ENCODE assay signal across 11 cellular contexts in the genomic region with DNA sequence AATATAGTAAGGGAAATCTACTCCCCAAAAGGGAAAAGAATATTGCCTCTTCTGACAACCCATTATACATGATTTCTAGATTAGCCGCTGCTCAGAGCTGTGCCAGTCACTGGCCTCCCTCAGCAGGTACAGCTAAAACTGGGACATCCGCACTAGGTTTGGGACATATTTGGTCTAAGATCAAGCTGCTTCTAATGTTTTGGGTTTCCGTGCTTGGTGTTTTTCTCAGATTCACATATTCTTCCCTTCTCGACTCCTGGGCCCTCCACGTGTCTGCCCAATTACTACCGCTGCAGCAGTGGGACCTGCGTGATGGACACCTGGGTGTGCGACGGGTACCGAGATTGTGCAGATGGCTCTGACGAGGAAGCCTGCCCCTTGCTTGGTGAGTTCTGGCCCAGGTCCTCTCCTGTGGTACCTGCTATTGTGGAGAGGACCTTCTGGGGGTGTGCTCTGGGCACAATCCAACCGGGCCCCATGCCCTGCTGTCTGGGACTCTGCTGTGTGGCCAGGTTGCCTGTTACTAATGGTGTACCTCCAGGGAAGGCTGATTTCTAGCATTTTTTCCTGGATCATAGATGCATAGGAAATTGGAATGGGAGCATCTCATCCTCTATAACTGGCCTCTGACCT.
A peak's percentile ranks its signal among the peaks of the same experiment; 100 is the strongest.
DNase-seq lines count a peak whose midpoint lies in the region; ATAC-seq and TF ChIP-seq lines count a peak whose summit lies in the region.
"Had no signal": no experiment of that assay in that cellular context is flagged by ENCODE, and none has a peak within 500 bp of the region (broad histone marks: within the 10 kb centered on the region; RNA-seq: fewer than 3 reads in every experiment).

No MANE protein-coding gene starts in this region.

- H3K9me3 ChIP-seq in DOHH2 (ENCODE audit: control insufficient read depth, insufficient read depth, low read length) (no peaks in the 10 kb centered on the region), SK-N-SH (no peaks in the 10 kb centered on the region)
- H3K9me3 ChIP-seq: colonic mucosa, left lung, ovary had no signal

- CTCF ChIA-PET in SK-N-SH (lab: Yijun Ruan, JAX), result interaction anchor here (0.6 to 5.8 kb wide), 63 partner anchors 10 to 914 kb away, joined by 3 to 90 read pairs (median 5); a partner anchor contains a TSS

- H3K27me3 ChIP-seq in DOHH2 (ENCODE audit: control insufficient read depth, low read length), result no peaks in the 10 kb centered on the region
- no peaks in the 10 kb centered on the region; the same call in 1 of the 2 replicates for H3K27me3 ChIP-seq in SK-N-SH (ENCODE audit: insufficient read depth)
- no peaks in the 10 kb centered on the region for H3K27me3 ChIP-seq in layer of hippocampus (ENCODE audit: control insufficient read depth, insufficient read depth, low read length)
- H3K27me3 ChIP-seq: colonic mucosa, left lung, ovary had no signal

- H4K20me1 ChIP-seq in DOHH2 (ENCODE audit: control insufficient read depth, insufficient read depth, low read depth, low read length) (no peaks in the 10 kb centered on the region), SK-N-SH (ENCODE audit: insufficient read depth) (no peaks in the 10 kb centered on the region)

- peaks cover 61% of the 10 kb centered on the region for H3K79me2 ChIP-seq in DOHH2 (ENCODE audit: control insufficient read depth, low read length)
- no peaks in the 10 kb centered on the region for H3K79me2 ChIP-seq in SK-N-SH (ENCODE audit: insufficient read depth)

- H3K4me3 ChIP-seq in DOHH2 (ENCODE audit: low read length) (peak overlapping the region; percentile 67), SK-N-SH (ENCODE audit: low read depth in 2 of 2, low read length in 1 of 2) (no peak overlapping the region)
- H3K4me3 ChIP-seq: colonic mucosa, left lung, ovary had no signal

- 79% methylated on average over 12 of the region's 12 CpGs for WGBS in SK-N-SH (ENCODE audit: low lambda C conversion rate)

- H3K9ac ChIP-seq in SK-N-SH, result no peak overlapping the region

- DNase-seq in SK-N-SH (peak; percentile 17), NCI-H1930 (lab: John Stamatoyannopoulos, UW) (no peak), hepatic stellate cell (ENCODE audit: low spot score) (no peak)
- DNase-seq: left lung had no signal

- peak overlapping the region; percentile 94 for H3K27ac ChIP-seq in DOHH2 (ENCODE audit: low read depth, low read length)
- no peak overlapping the region for H3K27ac ChIP-seq in SK-N-SH (ENCODE audit: low read depth in 2 of 2, low read length in 1 of 2)
- peak overlapping the region; percentile 55 for H3K27ac ChIP-seq in layer of hippocampus (ENCODE audit: low read depth, low read length)
- H3K27ac ChIP-seq: colonic mucosa, ovary had no signal

- no peak for TF ChIP-seq RAD21 in SK-N-SH (IDR thresholded peaks at IDR 0.05; ENCODE audit: low read length)

- POLR2A ChIA-PET in SK-N-SH (lab: Yijun Ruan, JAX), result interaction anchor here (1.7 kb wide), 1 partner anchor 298 kb away, joined by 4 read pairs; a partner anchor contains a TSS

- H3K36me3 ChIP-seq in DOHH2 (ENCODE audit: control insufficient read depth, low read length), result peaks cover 100% of the 10 kb centered on the region
- no peaks in the 10 kb centered on the region for H3K36me3 ChIP-seq in SK-N-SH (replicated peaks in 1 of 2; ENCODE audit: control insufficient read depth in 1 of 2, insufficient read depth in 2 of 2, low read length in 1 of 2)
- H3K36me3 ChIP-seq: colonic mucosa, ovary had no signal

- H3K4me2 ChIP-seq in DOHH2 (ENCODE audit: low read length) (peak overlapping the region; percentile 82), SK-N-SH (no peak overlapping the region)

- TF ChIP-seq CTCF in DOHH2 (IDR thresholded peaks at IDR 0.05; ENCODE audit: low read depth, low read length, poor library complexity, severe bottlenecking) (no peak), SK-N-SH (IDR thresholded peaks at IDR 0.05) (no peak)

- TF ChIP-seq EP300 in SK-N-SH (IDR thresholded peaks at IDR 0.05; ENCODE audit: borderline replicate concordance in 1 of 2, low read depth in 1 of 2, low read length in 1 of 2), result no peak

- H3K9me2 ChIP-seq in DOHH2 (replicated peaks; ENCODE audit: control insufficient read depth, low read length) (no peaks in the 10 kb centered on the region), SK-N-SH (no peaks in the 10 kb centered on the region)

- ATAC-seq in GM21447 (IDR thresholded peaks at IDR 0.05; ENCODE audit: unreplicated experiment) (peak; percentile 2), HG03159 (IDR thresholded peaks at IDR 0.05; ENCODE audit: unreplicated experiment) (no peak), GM18519 (IDR thresholded peaks at IDR 0.05; ENCODE audit: low FRiP score, unreplicated experiment) (no peak)

- H3K4me1 ChIP-seq in DOHH2 (ENCODE audit: control insufficient read depth, low read length) (peaks cover 62% of the 10 kb centered on the region), SK-N-SH (ENCODE audit: control insufficient read depth in 1 of 2, insufficient read depth in 2 of 2, low read depth in 1 of 2, low read length in 1 of 2) (peaks cover under 1 to 2% of the 10 kb centered on the region in 2 experiments; a peak in 2 of 4 replicates)
- H3K4me1 ChIP-seq: colonic mucosa had no signal

- H3F3A ChIP-seq in DOHH2 (ENCODE audit: control insufficient read depth, insufficient read depth) (peaks cover 34% of the 10 kb centered on the region), SK-N-SH (replicated peaks; ENCODE audit: insufficient read depth) (no peaks in the 10 kb centered on the region)

- H2AFZ ChIP-seq in SK-N-SH (ENCODE audit: low read depth), result no peak overlapping the region

TF ChIP-seq in SK-N-SH, 30 proteins besides CTCF, POLR2A, EP300 and RAD21:
- TF ChIP-seq, protein P1, sequence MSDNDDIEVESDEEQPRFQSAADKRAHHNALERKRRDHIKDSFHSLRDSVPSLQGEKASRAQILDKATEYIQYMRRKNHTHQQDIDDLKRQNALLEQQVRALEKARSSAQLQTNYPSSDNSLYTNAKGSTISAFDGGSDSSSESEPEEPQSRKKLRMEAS (IDR thresholded peaks at IDR 0.05; ENCODE audit: low read depth), result no peak
- TF ChIP-seq, protein P2, sequence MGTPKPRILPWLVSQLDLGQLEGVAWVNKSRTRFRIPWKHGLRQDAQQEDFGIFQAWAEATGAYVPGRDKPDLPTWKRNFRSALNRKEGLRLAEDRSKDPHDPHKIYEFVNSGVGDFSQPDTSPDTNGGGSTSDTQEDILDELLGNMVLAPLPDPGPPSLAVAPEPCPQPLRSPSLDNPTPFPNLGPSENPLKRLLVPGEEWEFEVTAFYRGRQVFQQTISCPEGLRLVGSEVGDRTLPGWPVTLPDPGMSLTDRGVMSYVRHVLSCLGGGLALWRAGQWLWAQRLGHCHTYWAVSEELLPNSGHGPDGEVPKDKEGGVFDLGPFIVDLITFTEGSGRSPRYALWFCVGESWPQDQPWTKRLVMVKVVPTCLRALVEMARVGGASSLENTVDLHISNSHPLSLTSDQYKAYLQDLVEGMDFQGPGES (IDR thresholded peaks at IDR 0.05; ENCODE audit: low read depth, low read length), result no peak
- TF ChIP-seq POLR2AphosphoS5 (IDR thresholded peaks at IDR 0.05; ENCODE audit: low read depth, low read length) (no peak), GATA2 (CRISPR knock-in tag; IDR thresholded peaks at IDR 0.05) (no peak), EZH2phosphoT487 (IDR thresholded peaks at IDR 0.05; ENCODE audit: borderline replicate concordance, low read depth) (no peak), GABPA (IDR thresholded peaks at IDR 0.05; ENCODE audit: low read depth) (no peak), SIN3A (IDR thresholded peaks at IDR 0.05; ENCODE audit: borderline replicate concordance, low read depth, low read length) (no peak), JUND (IDR thresholded peaks at IDR 0.05) (no peak), SMC3 (IDR thresholded peaks at IDR 0.05; ENCODE audit: low read depth, low read length) (no peak), NRF1 (IDR thresholded peaks at IDR 0.05; ENCODE audit: low read depth, low read length) (no peak), FOXJ3 (CRISPR knock-in tag; IDR thresholded peaks at IDR 0.05) (no peak), TAF1 (IDR thresholded peaks at IDR 0.05; ENCODE audit: borderline replicate concordance, low read depth, low read length) (no peak), MXI1 (IDR thresholded peaks at IDR 0.05; ENCODE audit: low read depth, low read length) (no peak), CHD2 (IDR thresholded peaks at IDR 0.05; ENCODE audit: low read length, partially characterized antibody) (no peak), FOXM1 (IDR thresholded peaks at IDR 0.05; ENCODE audit: low read depth) (no peak), MEF2A (IDR thresholded peaks at IDR 0.05; ENCODE audit: borderline replicate concordance, low read depth) (no peak), FOSL2 (IDR thresholded peaks at IDR 0.05; ENCODE audit: borderline replicate concordance, low read depth) (no peak)
- TF ChIP-seq, protein P3, sequence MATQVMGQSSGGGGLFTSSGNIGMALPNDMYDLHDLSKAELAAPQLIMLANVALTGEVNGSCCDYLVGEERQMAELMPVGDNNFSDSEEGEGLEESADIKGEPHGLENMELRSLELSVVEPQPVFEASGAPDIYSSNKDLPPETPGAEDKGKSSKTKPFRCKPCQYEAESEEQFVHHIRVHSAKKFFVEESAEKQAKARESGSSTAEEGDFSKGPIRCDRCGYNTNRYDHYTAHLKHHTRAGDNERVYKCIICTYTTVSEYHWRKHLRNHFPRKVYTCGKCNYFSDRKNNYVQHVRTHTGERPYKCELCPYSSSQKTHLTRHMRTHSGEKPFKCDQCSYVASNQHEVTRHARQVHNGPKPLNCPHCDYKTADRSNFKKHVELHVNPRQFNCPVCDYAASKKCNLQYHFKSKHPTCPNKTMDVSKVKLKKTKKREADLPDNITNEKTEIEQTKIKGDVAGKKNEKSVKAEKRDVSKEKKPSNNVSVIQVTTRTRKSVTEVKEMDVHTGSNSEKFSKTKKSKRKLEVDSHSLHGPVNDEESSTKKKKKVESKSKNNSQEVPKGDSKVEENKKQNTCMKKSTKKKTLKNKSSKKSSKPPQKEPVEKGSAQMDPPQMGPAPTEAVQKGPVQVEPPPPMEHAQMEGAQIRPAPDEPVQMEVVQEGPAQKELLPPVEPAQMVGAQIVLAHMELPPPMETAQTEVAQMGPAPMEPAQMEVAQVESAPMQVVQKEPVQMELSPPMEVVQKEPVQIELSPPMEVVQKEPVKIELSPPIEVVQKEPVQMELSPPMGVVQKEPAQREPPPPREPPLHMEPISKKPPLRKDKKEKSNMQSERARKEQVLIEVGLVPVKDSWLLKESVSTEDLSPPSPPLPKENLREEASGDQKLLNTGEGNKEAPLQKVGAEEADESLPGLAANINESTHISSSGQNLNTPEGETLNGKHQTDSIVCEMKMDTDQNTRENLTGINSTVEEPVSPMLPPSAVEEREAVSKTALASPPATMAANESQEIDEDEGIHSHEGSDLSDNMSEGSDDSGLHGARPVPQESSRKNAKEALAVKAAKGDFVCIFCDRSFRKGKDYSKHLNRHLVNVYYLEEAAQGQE (IDR thresholded peaks at IDR 0.05; ENCODE audit: low read depth, low read length), result no peak
TF ChIP-seq in SK-N-SH: peak in this region for 0.

Comparison
In these comparisons a context has a peak if more than half of its experiments do, and no peak if none do; other contexts are left out.
1. H3K27ac ChIP-seq: peak in DOHH2 (single experiment) and layer of hippocampus (single experiment); none in SK-N-SH (0 of 2).